7 cellular contexts compared by ENCODE assay signal in the genomic region with DNA sequence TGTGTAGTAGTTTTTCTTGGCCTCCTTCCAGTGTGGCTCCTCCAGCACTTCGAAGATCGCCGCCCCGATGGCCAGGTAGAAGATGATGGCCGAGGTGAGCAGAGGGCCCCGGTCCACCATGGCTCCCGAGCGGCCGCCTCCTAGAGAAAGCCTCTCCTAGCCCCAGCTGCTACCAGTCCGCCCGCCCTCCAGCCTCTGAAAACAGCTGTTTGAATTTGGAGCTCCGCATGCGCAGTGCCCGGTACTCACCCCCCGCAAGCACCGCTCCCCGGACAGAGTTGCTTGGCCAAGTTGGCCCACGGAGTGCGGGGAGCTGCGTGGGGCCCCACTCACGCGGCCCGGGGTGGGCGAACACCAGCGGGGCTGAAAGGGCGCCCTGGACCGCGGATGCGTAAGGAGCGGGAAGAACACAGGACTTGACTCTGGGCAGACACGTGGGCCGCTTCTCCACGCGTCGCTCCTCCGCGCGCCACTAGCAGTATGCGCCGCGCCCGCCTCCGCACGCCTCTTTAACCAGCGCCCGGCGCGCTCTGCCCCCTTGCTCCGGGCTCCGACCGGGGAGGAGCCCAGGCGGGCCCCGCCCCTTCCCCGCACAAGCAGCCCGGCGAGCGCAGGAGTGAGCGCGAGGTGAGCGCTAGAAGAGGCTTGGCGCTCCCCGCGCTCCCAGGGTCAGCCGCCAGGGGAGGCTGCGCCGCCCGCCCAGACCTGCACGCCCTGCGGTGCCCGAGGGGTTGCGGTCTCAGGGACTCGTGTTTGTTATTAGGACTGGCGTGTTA. TPM values are rescaled to one million over a fixed set of nuclear protein-coding genes. Genes with fewer than 3 reads are reported as not detected.
A peak's percentile ranks its signal among the peaks of the same experiment; 100 is the strongest.
DNase-seq lines count a peak whose midpoint lies in the region; ATAC-seq lines count a peak whose summit lies in the region.

A gene with protein sequence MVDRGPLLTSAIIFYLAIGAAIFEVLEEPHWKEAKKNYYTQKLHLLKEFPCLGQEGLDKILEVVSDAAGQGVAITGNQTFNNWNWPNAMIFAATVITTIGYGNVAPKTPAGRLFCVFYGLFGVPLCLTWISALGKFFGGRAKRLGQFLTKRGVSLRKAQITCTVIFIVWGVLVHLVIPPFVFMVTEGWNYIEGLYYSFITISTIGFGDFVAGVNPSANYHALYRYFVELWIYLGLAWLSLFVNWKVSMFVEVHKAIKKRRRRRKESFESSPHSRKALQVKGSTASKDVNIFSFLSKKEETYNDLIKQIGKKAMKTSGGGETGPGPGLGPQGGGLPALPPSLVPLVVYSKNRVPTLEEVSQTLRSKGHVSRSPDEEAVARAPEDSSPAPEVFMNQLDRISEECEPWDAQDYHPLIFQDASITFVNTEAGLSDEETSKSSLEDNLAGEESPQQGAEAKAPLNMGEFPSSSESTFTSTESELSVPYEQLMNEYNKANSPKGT (minus strand): TSS at position 484 of the 776 bp plus-strand sequence. CDS start 364 bp downstream, at position 120.

- peak within 1 kb of the TSS; percentile 80 for H3K4me3 Mint-ChIP-seq in natural killer cell treated with Interleukin-12 subunit alpha and Interleukin-12 subunit beta and Interleukin-15 and Interleukin-18, amount 100 ng/mL, for 72 hours

- no peak within 1 kb of the TSS for H3K27ac Mint-ChIP-seq in natural killer cell treated with Interleukin-12 subunit alpha and Interleukin-12 subunit beta and Interleukin-15 and Interleukin-18, amount 100 ng/mL, for 72 hours

- H3K36me3 Mint-ChIP-seq in natural killer cell treated with Interleukin-12 subunit alpha and Interleukin-12 subunit beta and Interleukin-15 and Interleukin-18, amount 100 ng/mL, for 72 hours, result no peaks in the 10 kb centered on the region

- no peaks in the 10 kb centered on the region for H3K9me3 Mint-ChIP-seq in natural killer cell treated with Interleukin-12 subunit alpha and Interleukin-12 subunit beta and Interleukin-15 and Interleukin-18, amount 100 ng/mL, for 72 hours

- DNase-seq in NCI-H82 (lab: John Stamatoyannopoulos, UW) (peak; percentile 94), activated T-cell treated with anti-CD3 and anti-CD28 coated beads for 24 hours (ENCODE audit: low read depth) (peak; percentile 74), fibroblast of gingiva (ENCODE audit: low read depth) (peak; percentile 5)
- peak; percentile 83 for DNase-seq in natural killer cell treated with Interleukin-12 subunit alpha and Interleukin-12 subunit beta and Interleukin-15 and Interleukin-18, amount 100 ng/mL, for 72 hours (ENCODE audit: low spot score)
- peak; percentile 83 for DNase-seq in stimulated activated naive CD4-positive, alpha-beta T cell treated with Interleukin-2 at 50 U/mL for 16 hours (lab: John Stamatoyannopoulos, UW)

- peak; percentile 81 for ATAC-seq in GM18511 (IDR thresholded peaks at IDR 0.05; ENCODE audit: unreplicated experiment)
- peak; percentile 85 for ATAC-seq in HG03159 (IDR thresholded peaks at IDR 0.05; ENCODE audit: unreplicated experiment)
- ATAC-seq in natural killer cell treated with Interleukin-12 subunit alpha and Interleukin-12 subunit beta and Interleukin-15 and Interleukin-18, amount 100 ng/mL, for 72 hours, result peak; percentile 96 to 97

- H3K27me3 Mint-ChIP-seq in natural killer cell treated with Interleukin-12 subunit alpha and Interleukin-12 subunit beta and Interleukin-15 and Interleukin-18, amount 100 ng/mL, for 72 hours, result peaks cover 7 to 11% of the 10 kb centered on the region in 2 donors

- peaks cover 21 to 25% of the 10 kb centered on the region in 2 donors for H3K4me1 Mint-ChIP-seq in natural killer cell treated with Interleukin-12 subunit alpha and Interleukin-12 subunit beta and Interleukin-15 and Interleukin-18, amount 100 ng/mL, for 72 hours (ENCODE audit: low read depth in 2 of 2)

RNA-seq across cellular contexts. Expression of the gene that starts here (rescaled TPM):
- 10 to 100 TPM in 1 of 2 donors, 1 to 10 TPM in 1; 2.1 to 10.9 TPM for total RNA-seq in natural killer cell treated with Interleukin-12 subunit alpha and Interleukin-12 subunit beta and Interleukin-15 and Interleukin-18, amount 100 ng/mL, for 72 hours

Comparison
In these comparisons a context has a peak if more than half of its experiments do, and no peak if none do; other contexts are left out.
1. Peak in every context shown above with its lines: DNase-seq and ATAC-seq.
2. DNase-seq: peak in every context shown above with its lines; median percentile 94 in NCI-H82; 83 in natural killer cell treated with Interleukin-12 subunit alpha and Interleukin-12 subunit beta and Interleukin-15 and Interleukin-18, amount 100 ng/mL, for 72 hours; 83 in stimulated activated naive CD4-positive, alpha-beta T cell treated with Interleukin-2 at 50 U/mL for 16 hours; 74 in activated T-cell treated with anti-CD3 and anti-CD28 coated beads for 24 hours; 5 in fibroblast of gingiva.